Comparison of ENCODE assay signal across 1 cellular context in the genomic region with DNA sequence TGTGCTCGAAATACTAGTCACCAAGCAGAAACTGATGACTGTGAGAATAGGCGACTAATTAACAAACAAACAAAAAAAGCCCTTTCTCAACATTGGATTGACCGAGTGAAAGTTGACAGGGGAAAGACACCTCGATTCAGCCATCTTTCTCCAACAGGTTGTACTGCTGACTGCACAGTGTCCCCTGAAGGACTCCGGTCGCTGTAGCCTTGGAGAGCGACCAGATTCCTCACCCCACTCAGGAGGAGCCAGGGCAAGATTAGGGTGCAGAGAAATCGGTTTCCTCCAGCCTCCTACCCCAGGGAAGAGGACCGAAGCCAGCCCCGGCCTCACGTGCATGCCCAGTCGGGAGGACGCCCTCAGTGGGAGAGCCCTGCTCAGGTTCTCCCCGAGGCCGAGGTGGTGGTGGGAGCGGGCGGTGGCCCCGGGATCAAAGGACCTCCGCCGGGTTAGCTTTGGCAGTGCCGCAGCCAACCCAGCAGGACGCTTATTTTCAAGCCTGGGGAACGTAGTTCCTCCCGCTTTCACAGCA.
TF ChIP-seq lines count a peak whose summit lies in the region.

No MANE protein-coding gene starts in this region.

TF ChIP-seq in HepG2, 621 proteins besides CTCF, POLR2A, EP300 and RAD21 (continued from another document):
- TF ChIP-seq, protein P1, sequence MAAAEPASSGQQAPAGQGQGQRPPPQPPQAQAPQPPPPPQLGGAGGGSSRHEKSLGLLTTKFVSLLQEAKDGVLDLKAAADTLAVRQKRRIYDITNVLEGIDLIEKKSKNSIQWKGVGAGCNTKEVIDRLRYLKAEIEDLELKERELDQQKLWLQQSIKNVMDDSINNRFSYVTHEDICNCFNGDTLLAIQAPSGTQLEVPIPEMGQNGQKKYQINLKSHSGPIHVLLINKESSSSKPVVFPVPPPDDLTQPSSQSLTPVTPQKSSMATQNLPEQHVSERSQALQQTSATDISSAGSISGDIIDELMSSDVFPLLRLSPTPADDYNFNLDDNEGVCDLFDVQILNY (CRISPR knock-in tag; conservative IDR thresholded peaks at IDR 0.05), result peak; percentile 51; the same call in 1 of the 2 replicates
- no peak; the same call in 1 of the 2 replicates for TF ChIP-seq ZNF30 (CRISPR knock-in tag; IDR thresholded peaks at IDR 0.05)
- no peak for TF ChIP-seq ZNF598 (CRISPR knock-in tag; IDR thresholded peaks at IDR 0.05; ENCODE audit: borderline replicate concordance)
- TF ChIP-seq EZH2 (conservative IDR thresholded peaks at IDR 0.05; ENCODE audit: low read depth, low read length), result no peak
- TF ChIP-seq, protein P2, sequence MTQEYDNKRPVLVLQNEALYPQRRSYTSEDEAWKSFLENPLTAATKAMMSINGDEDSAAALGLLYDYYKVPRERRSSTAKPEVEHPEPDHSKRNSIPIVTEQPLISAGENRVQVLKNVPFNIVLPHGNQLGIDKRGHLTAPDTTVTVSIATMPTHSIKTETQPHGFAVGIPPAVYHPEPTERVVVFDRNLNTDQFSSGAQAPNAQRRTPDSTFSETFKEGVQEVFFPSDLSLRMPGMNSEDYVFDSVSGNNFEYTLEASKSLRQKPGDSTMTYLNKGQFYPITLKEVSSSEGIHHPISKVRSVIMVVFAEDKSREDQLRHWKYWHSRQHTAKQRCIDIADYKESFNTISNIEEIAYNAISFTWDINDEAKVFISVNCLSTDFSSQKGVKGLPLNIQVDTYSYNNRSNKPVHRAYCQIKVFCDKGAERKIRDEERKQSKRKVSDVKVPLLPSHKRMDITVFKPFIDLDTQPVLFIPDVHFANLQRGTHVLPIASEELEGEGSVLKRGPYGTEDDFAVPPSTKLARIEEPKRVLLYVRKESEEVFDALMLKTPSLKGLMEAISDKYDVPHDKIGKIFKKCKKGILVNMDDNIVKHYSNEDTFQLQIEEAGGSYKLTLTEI (CRISPR knock-in tag; conservative IDR thresholded peaks at IDR 0.05), result no peak
- no peak for TF ChIP-seq KDM5A (IDR thresholded peaks at IDR 0.05; ENCODE audit: borderline replicate concordance, low read length)
- TF ChIP-seq ZNF737 (CRISPR knock-in tag; IDR thresholded peaks at IDR 0.05; ENCODE audit: borderline replicate concordance), result no peak
- TF ChIP-seq ZFP37 (CRISPR knock-in tag; IDR thresholded peaks at IDR 0.05; ENCODE audit: borderline replicate concordance), result no peak
- TF ChIP-seq ZNF530 (CRISPR knock-in tag; IDR thresholded peaks at IDR 0.05; ENCODE audit: low read depth), result no peak
- no peak for TF ChIP-seq ZNF251 (CRISPR knock-in tag; IDR thresholded peaks at IDR 0.05)
- TF ChIP-seq ZSCAN22 (CRISPR knock-in tag; IDR thresholded peaks at IDR 0.05), result no peak
- no peak for TF ChIP-seq ZNF207 (IDR thresholded peaks at IDR 0.05; ENCODE audit: borderline replicate concordance)
- TF ChIP-seq CC2D1A (CRISPR knock-in tag; IDR thresholded peaks at IDR 0.05), result no peak
- TF ChIP-seq TBX2 (CRISPR knock-in tag; IDR thresholded peaks at IDR 0.05; ENCODE audit: borderline replicate concordance), result 0 out of 2 replicates have a peak, but pooled peaks have one; percentile 6
- TF ChIP-seq HNF4G (IDR thresholded peaks at IDR 0.05; ENCODE audit: borderline replicate concordance, low read depth, low read length), result no peak
- TF ChIP-seq HNF4G (CRISPR knock-in tag; IDR thresholded peaks at IDR 0.05; ENCODE audit: borderline replicate concordance, low read depth), result no peak
- TF ChIP-seq SYNCRIP (IDR thresholded peaks at IDR 0.05; ENCODE audit: insufficient read depth, low read depth, low read length), result no peak
- TF ChIP-seq ZNF761 (CRISPR knock-in tag; conservative IDR thresholded peaks at IDR 0.05), result no peak
- TF ChIP-seq, protein P3, sequence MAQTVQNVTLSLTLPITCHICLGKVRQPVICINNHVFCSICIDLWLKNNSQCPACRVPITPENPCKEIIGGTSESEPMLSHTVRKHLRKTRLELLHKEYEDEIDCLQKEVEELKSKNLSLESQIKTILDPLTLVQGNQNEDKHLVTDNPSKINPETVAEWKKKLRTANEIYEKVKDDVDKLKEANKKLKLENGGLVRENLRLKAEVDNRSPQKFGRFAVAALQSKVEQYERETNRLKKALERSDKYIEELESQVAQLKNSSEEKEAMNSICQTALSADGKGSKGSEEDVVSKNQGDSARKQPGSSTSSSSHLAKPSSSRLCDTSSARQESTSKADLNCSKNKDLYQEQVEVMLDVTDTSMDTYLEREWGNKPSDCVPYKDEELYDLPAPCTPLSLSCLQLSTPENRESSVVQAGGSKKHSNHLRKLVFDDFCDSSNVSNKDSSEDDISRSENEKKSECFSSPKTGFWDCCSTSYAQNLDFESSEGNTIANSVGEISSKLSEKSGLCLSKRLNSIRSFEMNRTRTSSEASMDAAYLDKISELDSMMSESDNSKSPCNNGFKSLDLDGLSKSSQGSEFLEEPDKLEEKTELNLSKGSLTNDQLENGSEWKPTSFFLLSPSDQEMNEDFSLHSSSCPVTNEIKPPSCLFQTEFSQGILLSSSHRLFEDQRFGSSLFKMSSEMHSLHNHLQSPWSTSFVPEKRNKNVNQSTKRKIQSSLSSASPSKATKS (CRISPR knock-in tag; IDR thresholded peaks at IDR 0.05), result no peak; the same call in 1 of the 2 replicates
- TF ChIP-seq, protein P4, sequence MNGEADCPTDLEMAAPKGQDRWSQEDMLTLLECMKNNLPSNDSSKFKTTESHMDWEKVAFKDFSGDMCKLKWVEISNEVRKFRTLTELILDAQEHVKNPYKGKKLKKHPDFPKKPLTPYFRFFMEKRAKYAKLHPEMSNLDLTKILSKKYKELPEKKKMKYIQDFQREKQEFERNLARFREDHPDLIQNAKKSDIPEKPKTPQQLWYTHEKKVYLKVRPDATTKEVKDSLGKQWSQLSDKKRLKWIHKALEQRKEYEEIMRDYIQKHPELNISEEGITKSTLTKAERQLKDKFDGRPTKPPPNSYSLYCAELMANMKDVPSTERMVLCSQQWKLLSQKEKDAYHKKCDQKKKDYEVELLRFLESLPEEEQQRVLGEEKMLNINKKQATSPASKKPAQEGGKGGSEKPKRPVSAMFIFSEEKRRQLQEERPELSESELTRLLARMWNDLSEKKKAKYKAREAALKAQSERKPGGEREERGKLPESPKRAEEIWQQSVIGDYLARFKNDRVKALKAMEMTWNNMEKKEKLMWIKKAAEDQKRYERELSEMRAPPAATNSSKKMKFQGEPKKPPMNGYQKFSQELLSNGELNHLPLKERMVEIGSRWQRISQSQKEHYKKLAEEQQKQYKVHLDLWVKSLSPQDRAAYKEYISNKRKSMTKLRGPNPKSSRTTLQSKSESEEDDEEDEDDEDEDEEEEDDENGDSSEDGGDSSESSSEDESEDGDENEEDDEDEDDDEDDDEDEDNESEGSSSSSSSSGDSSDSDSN (CRISPR knock-in tag; IDR thresholded peaks at IDR 0.05), result no peak
- TF ChIP-seq RFX3 (CRISPR knock-in tag; IDR thresholded peaks at IDR 0.05), result 0 out of 2 replicates have a peak, but pooled peaks have one; percentile 23
- TF ChIP-seq CBX5 (CRISPR knock-in tag; IDR thresholded peaks at IDR 0.05; ENCODE audit: borderline replicate concordance), result no peak
- TF ChIP-seq CCDC6 (CRISPR knock-in tag; IDR thresholded peaks at IDR 0.05), result no peak
- TF ChIP-seq ZNF556 (CRISPR knock-in tag; IDR thresholded peaks at IDR 0.05; ENCODE audit: borderline replicate concordance), result no peak
- TF ChIP-seq ZNF143 (CRISPR knock-in tag; IDR thresholded peaks at IDR 0.05), result no peak
- no peak for TF ChIP-seq HNRNPUL1 (IDR thresholded peaks at IDR 0.05; ENCODE audit: low read depth, low read length)
